19 cellular contexts compared by ENCODE assay signal in the genomic region with DNA sequence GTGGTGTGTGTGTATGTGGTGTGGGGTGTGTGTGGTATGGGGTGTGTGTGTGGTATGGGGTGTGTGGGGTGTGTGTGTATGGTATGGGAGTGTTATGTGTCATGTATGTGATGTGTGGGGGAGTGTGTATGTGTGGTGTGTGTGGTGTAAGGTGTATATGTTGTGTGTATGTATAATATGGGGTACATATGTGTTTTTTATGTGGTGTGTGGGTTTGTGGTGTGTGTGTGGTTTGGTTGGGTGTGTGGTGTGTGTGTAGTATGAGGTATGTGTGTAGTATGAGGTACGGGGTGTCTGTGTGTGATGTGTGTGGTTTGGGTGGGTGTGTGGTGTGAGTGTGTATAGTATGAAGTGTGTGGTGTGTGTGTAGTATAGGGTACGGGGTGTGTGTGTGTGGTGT. TPM values are rescaled to one million over a fixed set of nuclear protein-coding genes. Genes with fewer than 3 reads are reported as not detected.
A peak's percentile ranks its signal among the peaks of the same experiment; 100 is the strongest.
DNase-seq lines count a peak whose midpoint lies in the region; ATAC-seq and TF ChIP-seq lines count a peak whose summit lies in the region.
"Had no signal": no experiment of that assay in that cellular context is flagged by ENCODE, and none has a peak within 500 bp of the region (broad histone marks: within the 10 kb centered on the region; RNA-seq: fewer than 3 reads in every experiment).

No MANE protein-coding gene starts in this region.

- H2AK5ac ChIP-seq in IMR-90 (ENCODE audit: low read depth, low read length), result peak overlapping the region; percentile 78; the same call in 1 of the 2 replicates

- TF ChIP-seq CTCF in IMR-90 (conservative IDR thresholded peaks at IDR 0.05; ENCODE audit: low read depth, low read length) (no peak), chondrocyte (IDR thresholded peaks at IDR 0.05) (no peak)

- CTCF ChIA-PET in IMR-90 (lab: Yijun Ruan, JAX), result no interaction called here

- no peak overlapping the region for H4K5ac ChIP-seq in IMR-90 (ENCODE audit: low read depth, low read length)

- no peak for TF ChIP-seq RAD21 in IMR-90 (IDR thresholded peaks at IDR 0.05; ENCODE audit: low read length)

- no peak overlapping the region for H3K4me3 ChIP-seq in IMR-90 (ENCODE audit: insufficient read depth, low read depth, low read length)
- H3K4me3 ChIP-seq: A549, GM23248 had no signal

- H3K14ac ChIP-seq in IMR-90 (replicated peaks; ENCODE audit: low read depth, low read length), result no peak overlapping the region; the same call in 1 of the 2 replicates

- POLR2A ChIA-PET in IMR-90 (lab: Charles Lee; ENCODE audit: unreplicated experiment), result no interaction called here

- peaks cover 2% of the 10 kb centered on the region; the same call in 1 of the 2 replicates for H3K4me1 ChIP-seq in IMR-90 (ENCODE audit: control insufficient read depth, insufficient read depth, low read length)
- H3K4me1 ChIP-seq: A549, BE2C had no signal

- H3K4me1 Mint-ChIP-seq in activated T-cell treated with anti-CD3 and anti-CD28 coated beads, Interleukin-2, amount 50 U/mL, for 24 hours (ENCODE audit: low read depth), result peaks cover 54% of the 10 kb centered on the region
- H3K4me1 Mint-ChIP-seq in chondrocyte (ENCODE audit: low read depth), result peaks cover 15% of the 10 kb centered on the region

- no peak overlapping the region for H2BK120ac ChIP-seq in IMR-90 (ENCODE audit: low read depth, low read length)

- no peak for ATAC-seq in IMR-90 (ENCODE audit: low read depth)
- ATAC-seq in GM18498 (IDR thresholded peaks at IDR 0.05; ENCODE audit: unreplicated experiment), result no peak
- ATAC-seq: A549, HepG2 had no signal

- no peak overlapping the region for H3K4me2 ChIP-seq in IMR-90 (ENCODE audit: low read depth, low read length)
- H3K4me2 ChIP-seq: A549 had no signal

- H4K8ac ChIP-seq in IMR-90 (ENCODE audit: low read depth in 2 of 2, low read length in 2 of 2), result no peak overlapping the region

- H3K9me3 ChIP-seq in IMR-90 (ENCODE audit: control insufficient read depth, insufficient read depth, low read length), result no peaks in the 10 kb centered on the region
- H3K9me3 ChIP-seq: A549 had no signal

- H4K91ac ChIP-seq in IMR-90 (ENCODE audit: insufficient read depth, low read depth, low read length), result no peak overlapping the region

- H3K27me3 ChIP-seq in IMR-90 (ENCODE audit: control insufficient read depth, insufficient read depth, low read length), result no peaks in the 10 kb centered on the region
- H3K27me3 ChIP-seq: BE2C had no signal

- no peak overlapping the region for H2AFZ ChIP-seq in IMR-90 (replicated peaks; ENCODE audit: low read length, poor library complexity)
- H2AFZ ChIP-seq: GM23248 had no signal

- H3K36me3 Mint-ChIP-seq in activated T-cell treated with anti-CD3 and anti-CD28 coated beads, Interleukin-2, amount 50 U/mL, for 24 hours (ENCODE audit: low read depth), result peaks cover 7% of the 10 kb centered on the region
- no peaks in the 10 kb centered on the region for H3K36me3 Mint-ChIP-seq in chondrocyte (ENCODE audit: low read depth)
- H3K36me3 Mint-ChIP-seq: CD4-positive, alpha-beta memory T cell had no signal

- WGBS in IMR-90 (ENCODE audit: extremely low coverage in 2 of 2, insufficient read length in 1 of 2), 2 experiments, result 83% methylated on average over 2 of the region's 2 CpGs; no CpG with 5 or more reads in 1 of the 2 experiments

- no peak overlapping the region for H3K18ac ChIP-seq in IMR-90 (ENCODE audit: low read depth, low read length)

- H2AK9ac ChIP-seq in IMR-90 (replicated peaks; ENCODE audit: low read depth, low read length, poor library complexity), result peak overlapping the region; percentile 24

- no TSS peak for BruUV-seq in IMR-90 (replicated peaks; lab: Mats Ljungman, UMichigan)

- peak overlapping the region; percentile 3; the same call in 1 of the 2 replicates for H3K4ac ChIP-seq in IMR-90 (ENCODE audit: low read depth, low read length)

- no peaks in the 10 kb centered on the region for H3K36me3 ChIP-seq in IMR-90 (ENCODE audit: control insufficient read depth, insufficient read depth, low read length)
- H3K36me3 ChIP-seq: BE2C had no signal

- peak overlapping the region; percentile 51; the same call in 2 of the 3 replicates for H2BK15ac ChIP-seq in IMR-90 (ENCODE audit: low read depth, low read length)

- H3K4me3 Mint-ChIP-seq in activated T-cell treated with anti-CD3 and anti-CD28 coated beads, Interleukin-2, amount 50 U/mL, for 24 hours, result no peak overlapping the region
- no peak overlapping the region for H3K4me3 Mint-ChIP-seq in chondrocyte (ENCODE audit: unreplicated experiment)
- H3K4me3 Mint-ChIP-seq: CD4-positive, alpha-beta memory T cell had no signal

- no peak overlapping the region for H3K23ac ChIP-seq in IMR-90 (ENCODE audit: low read depth, low read length)

- H2BK20ac ChIP-seq in IMR-90 (ENCODE audit: low read depth, low read length), result no peak overlapping the region

- H3K27ac Mint-ChIP-seq in activated T-cell treated with anti-CD3 and anti-CD28 coated beads, Interleukin-2, amount 50 U/mL, for 24 hours, result no peak overlapping the region
- H3K27ac Mint-ChIP-seq in chondrocyte (ENCODE audit: unreplicated experiment), result no peak overlapping the region
- H3K27ac Mint-ChIP-seq: CD4-positive, alpha-beta memory T cell had no signal

- H3K56ac ChIP-seq in IMR-90 (ENCODE audit: extremely low read depth, insufficient read depth, low read length), result no peak overlapping the region

- DNase-seq in activated T-cell treated with anti-CD3 and anti-CD28 coated beads, Interleukin-2, amount 50 U/mL, for 24 hours, result peak; percentile 30
- no peak for DNase-seq in activated T-cell treated with anti-CD3 and anti-CD28 coated beads, Interleukin-2, amount 50 U/mL, for 48 hours
- no peak for DNase-seq in IMR-90
- DNase-seq in chondrocyte (ENCODE audit: low spot score), result peak; percentile 14
- DNase-seq in posterior vena cava (ENCODE audit: low spot score), result peak; percentile 5
- DNase-seq in nucleus accumbens (lab: John Stamatoyannopoulos, UW), result no peak
- DNase-seq in SKM-1 treated with dmso at 0.1 percent for 144 hours (lab: John Stamatoyannopoulos, UW; ENCODE audit: unreplicated experiment), result no peak
- DNase-seq: BE2C; CD4-positive, alpha-beta memory T cell; DMS79; EL; GM23248; H7 had no signal

- dilution Hi-C loops in IMR-90 (cut with HindIII; ENCODE audit: low sequenced_read_pairs, unreplicated experiment), result no loop called here

- no peak overlapping the region for H3K9ac ChIP-seq in IMR-90 (ENCODE audit: low read depth, low read length)
- H3K9ac ChIP-seq: GM23248 had no signal

- peaks cover 8% of the 10 kb centered on the region for H3K9me3 Mint-ChIP-seq in activated T-cell treated with anti-CD3 and anti-CD28 coated beads, Interleukin-2, amount 50 U/mL, for 24 hours
- no peaks in the 10 kb centered on the region for H3K9me3 Mint-ChIP-seq in chondrocyte (ENCODE audit: low read depth)
- H3K9me3 Mint-ChIP-seq: CD4-positive, alpha-beta memory T cell had no signal

- intact Hi-C loops in IMR-90 (cut with micrococcal nuclease), result no loop called here
- intact Hi-C loops in posterior vena cava (cut with DNase I), result no loop called here

- H4K20me1 ChIP-seq in IMR-90 (ENCODE audit: insufficient read depth, low read length), result no peaks in the 10 kb centered on the region

- no peaks in the 10 kb centered on the region for H3K79me1 ChIP-seq in IMR-90 (ENCODE audit: low read depth in 1 of 2, low read length in 2 of 2)

- H3K27ac ChIP-seq in IMR-90 (ENCODE audit: insufficient read depth, low read length), result no peak overlapping the region
- H3K27ac ChIP-seq: A549, C4-2B, GM23248 had no signal

- no peak for TF ChIP-seq POLR2A in IMR-90 (IDR thresholded peaks at IDR 0.05; ENCODE audit: low read depth, low read length)

- H2BK5ac ChIP-seq in IMR-90 (ENCODE audit: low read depth, low read length, poor library complexity, severe bottlenecking), result peak overlapping the region; percentile 93

- in situ Hi-C loops in IMR-90 (cut with MboI; ENCODE audit: low sequenced_read_pairs), result no loop called here

- H3K9me1 ChIP-seq in IMR-90 (ENCODE audit: insufficient read depth, low read length), result peaks cover 24% of the 10 kb centered on the region

- no peaks in the 10 kb centered on the region for H3K27me3 Mint-ChIP-seq in activated T-cell treated with anti-CD3 and anti-CD28 coated beads, Interleukin-2, amount 50 U/mL, for 24 hours
- H3K27me3 Mint-ChIP-seq in chondrocyte (ENCODE audit: low read depth), result no peaks in the 10 kb centered on the region
- H3K27me3 Mint-ChIP-seq: CD4-positive, alpha-beta memory T cell had no signal

TF ChIP-seq in IMR-90, 13 proteins besides CTCF, POLR2A, EP300 and RAD21 (continues in another document):
- no peak for TF ChIP-seq CHD1 (IDR thresholded peaks at IDR 0.05; ENCODE audit: low read depth, low read length)

RNA-seq across cellular contexts. Expression of a gene that starts 11.4 kb away (rescaled TPM):
- total RNA-seq in IMR-90 (2012; rRNA removed) (3.1 and 3.9 TPM in 2 replicates), chondrocyte (0.62 TPM in 1 of 3 replicates, not detected in the others), posterior vena cava (10 to 100 TPM; 39.7 to 46.6 TPM)
- polyA plus RNA-seq in IMR-90 (2012; rRNA removed), result 3.6 and 3.8 TPM in 2 replicates
- polyA plus RNA-seq in IMR-90 (2012; cell fraction: cytosol; rRNA removed), result 4.6 and 4.8 TPM in 2 replicates
- polyA plus RNA-seq in IMR-90 (2012; cell fraction: nucleus; rRNA removed; ENCODE audit: low replicate concordance), result 1.7 and 1.9 TPM in 2 replicates
- total RNA-seq: GM23248, HepG2 had no signal
- polyA plus RNA-seq: A549; CD4-positive, alpha-beta memory T cell had no signal

RNA-seq across cellular contexts. Expression of a gene that starts 11.9 kb away (rescaled TPM):
- total RNA-seq in IMR-90 (2012; rRNA removed) (9.2 and 11.1 TPM in 2 replicates), chondrocyte (17.4 to 27.0 TPM (median 25.6 TPM) in 3 replicates), posterior vena cava (10 to 100 TPM; 13.3 to 18.8 TPM)
- 6.3 and 8.5 TPM in 2 replicates for polyA plus RNA-seq in IMR-90 (2012; rRNA removed)
- polyA plus RNA-seq in IMR-90 (2012; cell fraction: cytosol; rRNA removed), result 2.2 and 2.4 TPM in 2 replicates
- polyA plus RNA-seq in IMR-90 (2012; cell fraction: nucleus; rRNA removed; ENCODE audit: low replicate concordance), result 0.99 and 6.1 TPM in 2 replicates

RNA-seq across cellular contexts. Expression of a gene that starts 19.6 kb away (rescaled TPM):
- total RNA-seq in IMR-90 (2012; rRNA removed) (not detected in 2 replicates), chondrocyte (not detected in 3 replicates), posterior vena cava (not detected)
- polyA plus RNA-seq in IMR-90 (2012; rRNA removed), result not detected in 2 replicates
- polyA plus RNA-seq in IMR-90 (2012; cell fraction: cytosol; rRNA removed), result not detected in 2 replicates
- not detected in 2 replicates for polyA plus RNA-seq in IMR-90 (2012; cell fraction: nucleus; rRNA removed; ENCODE audit: low replicate concordance)
- total RNA-seq: GM23248, H7, HepG2, HT1080 had no signal
- polyA plus RNA-seq: A549, AG04450, GM23248, HepG2 had no signal

RNA-seq across cellular contexts. Expression of a gene that starts 31.4 kb away (rescaled TPM):
- total RNA-seq in IMR-90 (2012; rRNA removed) (18.6 and 20.6 TPM in 2 replicates), chondrocyte (26.6 to 59.2 TPM (median 58.4 TPM) in 3 replicates), posterior vena cava (100 to 1,000 TPM in 1 of 2 donors, 10 to 100 TPM in 1; 91.5 to 101 TPM)
- 61.5 and 63.5 TPM in 2 replicates for polyA plus RNA-seq in IMR-90 (2012; rRNA removed)
- polyA plus RNA-seq in IMR-90 (2012; cell fraction: cytosol; rRNA removed), result 25.4 and 62.7 TPM in 2 replicates
- polyA plus RNA-seq in IMR-90 (2012; cell fraction: nucleus; rRNA removed; ENCODE audit: low replicate concordance), result 170 and 329 TPM in 2 replicates

RNA-seq across cellular contexts. Expression of a gene that starts 47.3 kb away (rescaled TPM):
- total RNA-seq in IMR-90 (2012; rRNA removed), result 4.3 and 4.4 TPM in 2 replicates
- polyA plus RNA-seq in IMR-90 (2012; rRNA removed), result 3.8 and 4.1 TPM in 2 replicates
- polyA plus RNA-seq in IMR-90 (2012; cell fraction: cytosol; rRNA removed), result 1.2 and 2.1 TPM in 2 replicates
- polyA plus RNA-seq in IMR-90 (2012; cell fraction: nucleus; rRNA removed; ENCODE audit: low replicate concordance), result 1.9 and 5.1 TPM in 2 replicates
- 2.7 to 3.7 TPM (median 3.7 TPM) in 3 replicates for total RNA-seq in chondrocyte
- total RNA-seq in posterior vena cava, result 1 to 10 TPM; 1.9 to 2.6 TPM

Comparison
In these comparisons a context has a peak if more than half of its experiments do, and no peak if none do; other contexts are left out.
1. DNase-seq: peak in activated T-cell treated with anti-CD3 and anti-CD28 coated beads, Interleukin-2, amount 50 U/mL, for 24 hours (single experiment), chondrocyte (single experiment) and posterior vena cava (single experiment); none in activated T-cell treated with anti-CD3 and anti-CD28 coated beads, Interleukin-2, amount 50 U/mL, for 48 hours (0 of 2), IMR-90 (single experiment), nucleus accumbens (0 of 56) and SKM-1 treated with dmso at 0.1 percent for 144 hours (single experiment).